In genomic region chr6:28945360-28945759, GRCh38 we compare ENCODE assay signal across 1 cellular context.
TF ChIP-seq lines count a peak whose summit lies in the region.

No MANE protein-coding gene starts in this region.

TF ChIP-seq in K562, 482 proteins besides CTCF, POLR2A, EP300 and RAD21:
- TF ChIP-seq CC2D1A (IDR thresholded peaks at IDR 0.05) (no peak), ZBTB12 (CRISPR knock-in tag; IDR thresholded peaks at IDR 0.05) (0 out of 2 replicates have a peak, but pooled peaks have one; percentile 12)
TF ChIP-seq in K562: peak in this region for 1.
